In the genomic region with DNA sequence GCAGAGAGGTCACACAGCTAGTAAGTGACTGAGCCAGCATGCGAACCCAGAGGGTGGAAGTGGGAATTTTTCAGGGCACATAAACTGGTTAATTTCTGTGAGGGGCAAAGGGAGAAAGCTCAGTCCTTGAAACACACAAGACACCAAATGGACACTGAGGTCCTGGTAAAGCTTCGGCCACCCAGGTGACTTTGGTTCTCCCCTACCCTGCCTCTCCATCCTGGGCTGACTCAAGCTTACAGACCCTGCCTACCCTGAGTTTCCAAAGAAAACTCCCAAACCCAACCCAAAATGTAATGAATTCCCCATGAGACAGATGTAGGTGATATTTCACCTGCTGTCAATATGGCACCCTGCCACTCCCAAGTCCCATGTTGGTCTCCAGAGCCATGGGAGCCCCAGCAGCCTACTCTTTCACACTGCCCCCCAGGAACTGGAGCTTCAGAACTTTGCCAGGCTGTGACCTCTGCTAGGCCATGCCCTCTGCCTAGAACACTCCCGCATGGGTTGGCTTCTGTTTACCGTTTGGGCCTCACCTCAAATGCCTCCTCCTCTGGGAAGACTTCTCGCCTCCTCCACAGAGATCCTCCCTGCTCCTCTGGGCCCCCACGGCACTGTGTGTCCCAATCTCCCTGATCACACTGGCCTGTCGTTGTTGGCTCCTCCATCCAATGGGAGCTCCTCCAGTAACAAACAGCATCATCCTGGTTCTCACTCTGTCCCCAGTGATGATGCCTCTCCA, we compare ENCODE assay signal across 1 cellular context.
TF ChIP-seq lines count a peak whose summit lies in the region.

No MANE protein-coding gene starts in this region.

TF ChIP-seq in HepG2, 621 proteins besides CTCF, POLR2A, EP300 and RAD21:
- TF ChIP-seq TCF7 (IDR thresholded peaks at IDR 0.05; ENCODE audit: low read depth) (no peak), ZNF121 (CRISPR knock-in tag; IDR thresholded peaks at IDR 0.05) (no peak), HNRNPK (IDR thresholded peaks at IDR 0.05; ENCODE audit: low read depth, low read length, poor library complexity, severe bottlenecking) (no peak), ZNF552 (CRISPR knock-in tag; IDR thresholded peaks at IDR 0.05; ENCODE audit: borderline replicate concordance) (no peak), NFATC3 (CRISPR knock-in tag; IDR thresholded peaks at IDR 0.05) (no peak), NR2F2 (IDR thresholded peaks at IDR 0.05; ENCODE audit: borderline replicate concordance, low read depth) (no peak), ZNF557 (CRISPR knock-in tag; IDR thresholded peaks at IDR 0.05) (no peak), ZNF30 (CRISPR knock-in tag; IDR thresholded peaks at IDR 0.05) (no peak), CHD4 (IDR thresholded peaks at IDR 0.05; ENCODE audit: borderline replicate concordance, low read length) (no peak), HOXD1 (CRISPR knock-in tag; IDR thresholded peaks at IDR 0.05) (no peak), CBFB (CRISPR knock-in tag; IDR thresholded peaks at IDR 0.05) (no peak), ZIK1 (CRISPR knock-in tag; IDR thresholded peaks at IDR 0.05; ENCODE audit: borderline replicate concordance, low read depth) (no peak), TRIM24 (CRISPR knock-in tag; IDR thresholded peaks at IDR 0.05) (no peak), ZFY (CRISPR knock-in tag; IDR thresholded peaks at IDR 0.05) (no peak), SP140L (CRISPR knock-in tag; IDR thresholded peaks at IDR 0.05; ENCODE audit: borderline replicate concordance) (no peak)
- TF ChIP-seq, protein P1, sequence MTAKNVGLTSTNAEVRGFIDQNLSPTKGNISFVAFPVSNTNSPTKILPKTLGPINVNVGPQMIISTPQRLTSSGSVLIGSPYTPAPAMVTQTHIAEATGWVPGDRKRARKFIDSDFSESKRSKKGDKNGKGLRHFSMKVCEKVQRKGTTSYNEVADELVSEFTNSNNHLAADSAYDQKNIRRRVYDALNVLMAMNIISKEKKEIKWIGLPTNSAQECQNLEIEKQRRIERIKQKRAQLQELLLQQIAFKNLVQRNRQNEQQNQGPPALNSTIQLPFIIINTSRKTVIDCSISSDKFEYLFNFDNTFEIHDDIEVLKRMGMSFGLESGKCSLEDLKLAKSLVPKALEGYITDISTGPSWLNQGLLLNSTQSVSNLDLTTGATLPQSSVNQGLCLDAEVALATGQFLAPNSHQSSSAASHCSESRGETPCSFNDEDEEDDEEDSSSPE (CRISPR knock-in tag; IDR thresholded peaks at IDR 0.05): no peak
- TF ChIP-seq, protein P2, sequence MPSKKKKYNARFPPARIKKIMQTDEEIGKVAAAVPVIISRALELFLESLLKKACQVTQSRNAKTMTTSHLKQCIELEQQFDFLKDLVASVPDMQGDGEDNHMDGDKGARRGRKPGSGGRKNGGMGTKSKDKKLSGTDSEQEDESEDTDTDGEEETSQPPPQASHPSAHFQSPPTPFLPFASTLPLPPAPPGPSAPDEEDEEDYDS (CRISPR knock-in tag; IDR thresholded peaks at IDR 0.05): no peak
- TF ChIP-seq, protein P3, sequence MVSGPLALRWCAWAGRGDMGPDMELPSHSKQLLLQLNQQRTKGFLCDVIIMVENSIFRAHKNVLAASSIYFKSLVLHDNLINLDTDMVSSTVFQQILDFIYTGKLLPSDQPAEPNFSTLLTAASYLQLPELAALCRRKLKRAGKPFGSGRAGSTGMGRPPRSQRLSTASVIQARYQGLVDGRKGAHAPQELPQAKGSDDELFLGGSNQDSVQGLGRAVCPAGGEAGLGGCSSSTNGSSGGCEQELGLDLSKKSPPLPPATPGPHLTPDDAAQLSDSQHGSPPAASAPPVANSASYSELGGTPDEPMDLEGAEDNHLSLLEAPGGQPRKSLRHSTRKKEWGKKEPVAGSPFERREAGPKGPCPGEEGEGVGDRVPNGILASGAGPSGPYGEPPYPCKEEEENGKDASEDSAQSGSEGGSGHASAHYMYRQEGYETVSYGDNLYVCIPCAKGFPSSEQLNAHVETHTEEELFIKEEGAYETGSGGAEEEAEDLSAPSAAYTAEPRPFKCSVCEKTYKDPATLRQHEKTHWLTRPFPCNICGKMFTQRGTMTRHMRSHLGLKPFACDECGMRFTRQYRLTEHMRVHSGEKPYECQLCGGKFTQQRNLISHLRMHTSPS (CRISPR knock-in tag; IDR thresholded peaks at IDR 0.05; ENCODE audit: low read depth): no peak
